Comparison of ENCODE assay signal across 23 cellular contexts in the genomic region with DNA sequence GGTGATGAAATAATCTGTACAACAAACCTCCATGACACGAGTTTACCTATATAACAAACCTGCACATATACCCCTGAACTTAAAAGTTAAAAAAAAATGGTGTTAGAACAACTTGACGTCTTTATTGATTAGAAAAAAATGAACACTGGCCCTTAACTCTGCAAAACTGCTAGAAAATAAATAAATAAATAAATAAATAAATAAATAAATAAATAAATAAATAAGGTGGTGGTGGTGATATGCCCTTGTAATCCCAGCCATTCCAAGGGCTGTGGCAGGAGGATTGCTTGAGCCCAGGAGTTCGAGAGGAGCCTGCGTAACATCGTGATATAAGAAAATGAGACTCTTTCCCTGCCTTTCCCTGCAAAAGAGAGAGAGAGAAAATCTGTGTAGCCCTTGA.
"Had no signal": no experiment of that assay in that cellular context is flagged by ENCODE, and none has a peak within 500 bp of the region (broad histone marks: within the 10 kb centered on the region; RNA-seq: fewer than 3 reads in every experiment).

No MANE protein-coding gene starts in this region.

- DNase-seq: cortex of kidney; dorsolateral prefrontal cortex; effector CD4-positive, alpha-beta T cell; immature natural killer cell; islet precursor cell; left ventricle myocardium superior; midbrain; naive thymus-derived CD4-positive, alpha-beta T cell; ovary; posterior cingulate gyrus; psoas muscle; right cardiac atrium; stimulated activated CD4-positive, alpha-beta T cell treated with anti-CD3 and anti-CD28 coated beads, Interleukin-2, amount 100 ng/mL, for 48 hours; stimulated activated naive CD4-positive, alpha-beta T cell; stimulated activated naive CD8-positive, alpha-beta T cell treated with anti-CD3 and anti-CD28 coated beads, Interleukin-15, amount 100 ng/mL, for 72 hours; transverse colon had no signal

- H3K9me3 ChIP-seq: ovary, psoas muscle, suprapubic skin, transverse colon, vagina had no signal

- H3K27me3 Mint-ChIP-seq: memory B cell; naive thymus-derived CD4-positive, alpha-beta T cell; stimulated activated naive CD8-positive, alpha-beta T cell treated with anti-CD3 and anti-CD28 coated beads, Interleukin-15, amount 100 ng/mL, for 72 hours had no signal

- H3K27ac Mint-ChIP-seq: memory B cell; stimulated activated naive CD8-positive, alpha-beta T cell treated with anti-CD3 and anti-CD28 coated beads, Interleukin-15, amount 100 ng/mL, for 72 hours had no signal

- H3K9me3 Mint-ChIP-seq: immature natural killer cell, nephron had no signal

- H3K27ac ChIP-seq: dorsolateral prefrontal cortex, ovary, psoas muscle, suprapubic skin, transverse colon, vagina had no signal

- H3K36me3 ChIP-seq: ovary, vagina had no signal

- H3K27me3 ChIP-seq: dorsolateral prefrontal cortex, ovary, suprapubic skin, transverse colon, vagina had no signal

- H3K4me3 ChIP-seq: dorsolateral prefrontal cortex, lung, ovary, psoas muscle, skin epidermis, suprapubic skin, transverse colon, vagina had no signal

- H3K4me3 Mint-ChIP-seq: immature natural killer cell; memory B cell; nephron; stimulated activated naive CD8-positive, alpha-beta T cell treated with anti-CD3 and anti-CD28 coated beads, Interleukin-15, amount 100 ng/mL, for 72 hours had no signal

- FAIRE-seq: frontal cortex had no signal

- ATAC-seq: naive thymus-derived CD4-positive, alpha-beta T cell had no signal
